In the genomic region with DNA sequence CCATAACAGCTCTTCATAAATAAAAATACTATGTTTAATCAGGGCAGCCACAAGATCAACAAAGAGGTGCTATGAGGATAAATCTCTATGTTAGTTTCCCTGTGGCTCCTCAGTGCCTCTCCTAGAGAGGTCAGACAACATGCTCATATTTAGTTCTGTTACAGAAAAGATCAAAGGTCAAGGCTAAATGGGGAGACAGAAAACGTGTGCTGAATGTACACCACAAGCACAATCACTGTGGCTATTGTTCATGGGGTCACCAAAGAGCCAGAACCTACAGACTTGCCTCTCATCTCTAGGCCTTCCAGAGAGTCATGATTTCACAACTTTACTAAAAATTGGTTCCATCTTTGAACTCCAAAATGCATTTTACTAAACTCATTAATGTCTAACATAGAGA, we compare ENCODE assay signal across 35 cellular contexts.
"Had no signal": no experiment of that assay in that cellular context is flagged by ENCODE, and none has a peak within 500 bp of the region (broad histone marks: within the 10 kb centered on the region; RNA-seq: fewer than 3 reads in every experiment).

No MANE protein-coding gene starts in this region.

- H3K36me3 ChIP-seq: MG63 had no signal

- H3K4me3 ChIP-seq: MG63 had no signal

- H3K27me3 ChIP-seq: MG63 had no signal

- H3K9me3 ChIP-seq: MG63 had no signal

- DNase-seq: Karpas-422, Kasumi-1, MG63, MM.1S, MV-4-11, NCI-H1048, NCI-H1092, NCI-H1092 treated with DMSO at 0.1 percent for 48 hours, NCI-H1105, NCI-H1105 treated with DMSO at 0.1 percent for 48 hours, NCI-H1417, NCI-H1417 treated with DMSO at 0.1 percent for 48 hours, NCI-H1436, NCI-H1436 treated with DMSO at 0.1 percent for 48 hours, NCI-H146, NCI-H1694, NCI-H1694 treated with DMSO at 0.1 percent for 48 hours, NCI-H187, NCI-H187 treated with DMSO at 0.1 percent for 48 hours, NCI-H1930, NCI-H2029, NCI-H2029 treated with DMSO at 0.1 percent for 48 hours, NCI-H2081, NCI-H2081 treated with DMSO at 0.1 percent for 48 hours, NCI-H2107, NCI-H2171, NCI-H2171 treated with DMSO at 0.1 percent for 48 hours, NCI-H2227 treated with DMSO at 0.1 percent for 48 hours, NCI-H226, NCI-H345, NCI-H446, NCI-H446 treated with DMSO at 0.1 percent for 48 hours, NCI-H510A, NCI-H510A treated with DMSO at 0.1 percent for 48 hours, NCI-H524 had no signal
